Comparison of ENCODE assay signal across 9 cellular contexts in genomic region chr16:84738255-84739038, GRCh38. TPM values are rescaled to one million over a fixed set of nuclear protein-coding genes. Genes with fewer than 3 reads are reported as not detected.
DNase-seq lines count a peak whose midpoint lies in the region; ATAC-seq and TF ChIP-seq lines count a peak whose summit lies in the region.
"Had no signal": no experiment of that assay in that cellular context is flagged by ENCODE, and none has a peak within 500 bp of the region (broad histone marks: within the 10 kb centered on the region; RNA-seq: fewer than 3 reads in every experiment).

No MANE protein-coding gene starts in this region.

- no peak overlapping the region for H3K9ac ChIP-seq in neural progenitor cell

- no peaks in the 10 kb centered on the region for H3K27me3 ChIP-seq in CD4-positive, CD25-positive, alpha-beta regulatory T cell (ENCODE audit: control insufficient read depth, insufficient read depth, low read length)
- no peaks in the 10 kb centered on the region for H3K27me3 ChIP-seq in neural progenitor cell

- H3K27me3 Mint-ChIP-seq in CD4-positive, CD25-positive, alpha-beta regulatory T cell, result no peaks in the 10 kb centered on the region
- H3K27me3 Mint-ChIP-seq in neural progenitor cell (ENCODE audit: insufficient read depth, low read depth), result no peaks in the 10 kb centered on the region

- peak overlapping the region in 2 of 3 donors; percentile 67 to 80 for H3K27ac Mint-ChIP-seq in CD4-positive, CD25-positive, alpha-beta regulatory T cell
- no peak overlapping the region for H3K27ac Mint-ChIP-seq in neural progenitor cell

- no peak overlapping the region for H3K27ac ChIP-seq in CD4-positive, CD25-positive, alpha-beta regulatory T cell (ENCODE audit: insufficient read depth, low read length, poor library complexity, severe bottlenecking)
- H3K27ac ChIP-seq in neural progenitor cell (no peak overlapping the region), substantia nigra (ENCODE audit: low read depth, low read length, poor library complexity, severe bottlenecking) (no peak overlapping the region)
- H3K27ac ChIP-seq: SK-N-MC had no signal

- H2AFZ ChIP-seq in neural progenitor cell (replicated peaks), result no peak overlapping the region

- peaks cover 20 to 56% (median 24%) of the 10 kb centered on the region in 4 donors for H3K4me1 Mint-ChIP-seq in CD4-positive, CD25-positive, alpha-beta regulatory T cell
- peaks cover 43% of the 10 kb centered on the region for H3K4me1 Mint-ChIP-seq in neural progenitor cell

- H3K4me2 ChIP-seq in neural progenitor cell, result no peak overlapping the region

- peaks cover 98% of the 10 kb centered on the region for H3K79me2 ChIP-seq in neural progenitor cell (ENCODE audit: low read depth)

- peaks cover 18% of the 10 kb centered on the region for H3K4me1 ChIP-seq in CD4-positive, CD25-positive, alpha-beta regulatory T cell (ENCODE audit: control insufficient read depth, insufficient read depth, low read length, poor library complexity, severe bottlenecking)
- H3K4me1 ChIP-seq in neural progenitor cell, result peaks cover 24% of the 10 kb centered on the region

- TF ChIP-seq CTCF in fibroblast of pulmonary artery (IDR thresholded peaks at IDR 0.05; ENCODE audit: low read length, missing control alignments) (peak; percentile 84), neural progenitor cell (IDR thresholded peaks at IDR 0.05) (peak; percentile 85)

- H3K36me3 Mint-ChIP-seq in CD4-positive, CD25-positive, alpha-beta regulatory T cell, result peaks cover 17% of the 10 kb centered on the region
- H3K36me3 Mint-ChIP-seq in neural progenitor cell, result peaks cover 5% of the 10 kb centered on the region

- H4K20me1 ChIP-seq in neural progenitor cell (ENCODE audit: low read depth), result peaks cover 100% of the 10 kb centered on the region

- H3K9me3 Mint-ChIP-seq in CD4-positive, CD25-positive, alpha-beta regulatory T cell, result peaks cover 0 to 1% (median 0%) of the 10 kb centered on the region in 7 donors
- no peaks in the 10 kb centered on the region for H3K9me3 Mint-ChIP-seq in neural progenitor cell

- H3K4me3 Mint-ChIP-seq in CD4-positive, CD25-positive, alpha-beta regulatory T cell, result peak overlapping the region; percentile 31 to 84 (median 72)
- no peak overlapping the region for H3K4me3 Mint-ChIP-seq in neural progenitor cell

- H3F3A ChIP-seq in neural progenitor cell (ENCODE audit: low read depth), result peaks cover 23% of the 10 kb centered on the region

- peaks cover 25% of the 10 kb centered on the region for H3K36me3 ChIP-seq in CD4-positive, CD25-positive, alpha-beta regulatory T cell (ENCODE audit: control insufficient read depth, insufficient read depth, low read length)
- H3K36me3 ChIP-seq in neural progenitor cell, result peaks cover 5% of the 10 kb centered on the region

- no peaks in the 10 kb centered on the region for H3K9me3 ChIP-seq in CD4-positive, CD25-positive, alpha-beta regulatory T cell (ENCODE audit: control insufficient read depth in 2 of 2, low read length in 2 of 2)
- no peaks in the 10 kb centered on the region for H3K9me3 ChIP-seq in neural progenitor cell (ENCODE audit: low read depth)

- DNase-seq in CD4-positive, CD25-positive, alpha-beta regulatory T cell, result peak; percentile 59 to 86 (median 79)
- DNase-seq in HUDEP-2 (lab: John Stamatoyannopoulos, UW; ENCODE audit: unreplicated experiment in 76 of 76) (peak in 67 of 76 experiments; percentile 14 to 80 (median 57)), RKO (ENCODE audit: low spot score) (peak; percentile 81), fibroblast of pulmonary artery (ENCODE audit: low read depth) (peak; percentile 84), neural progenitor cell (ENCODE audit: low spot score) (peak; percentile 87), substantia nigra (lab: John Stamatoyannopoulos, UW) (peak in 43 of 49 donors; percentile 13 to 79 (median 59))
- peak; percentile 41 to 49 for DNase-seq in activated T-helper 1 cell treated with anti-CD3 and anti-CD28 coated beads, Interleukin-2, amount 50 U/mL, for 16 hours (ENCODE audit: low read depth in 1 of 2, low spot score in 1 of 2)

- peak; percentile 81 to 85 for ATAC-seq in CD4-positive, CD25-positive, alpha-beta regulatory T cell (ENCODE audit: low read depth in 2 of 2)
- peak; percentile 72 for ATAC-seq in GM19351 (IDR thresholded peaks at IDR 0.05; ENCODE audit: unreplicated experiment)

- peak overlapping the region; percentile 68 for H3K4me3 ChIP-seq in CD4-positive, CD25-positive, alpha-beta regulatory T cell (ENCODE audit: low read depth, low read length)
- no peak overlapping the region for H3K4me3 ChIP-seq in fibroblast of pulmonary artery (replicated peaks; ENCODE audit: low read depth, low read length)
- H3K4me3 ChIP-seq in neural progenitor cell, result no peak overlapping the region
- H3K4me3 ChIP-seq: SK-N-MC had no signal

RNA-seq across cellular contexts. Expression of gene USP10, which starts 38.6 kb away (rescaled TPM):
- total RNA-seq in CD4-positive, CD25-positive, alpha-beta regulatory T cell, result 112 TPM
- polyA plus RNA-seq in CD4-positive, CD25-positive, alpha-beta regulatory T cell, result 10 to 100 TPM; 64.0 to 95.1 (median 79.0) TPM
- 117 and 130 TPM in 2 replicates for total RNA-seq in neural progenitor cell (ENCODE audit: low replicate concordance)
